7 cellular contexts compared by ENCODE assay signal in genomic region chr7:150110375-150110820, GRCh38.
DNase-seq lines count a peak whose midpoint lies in the region; ATAC-seq, FAIRE-seq and TF ChIP-seq lines count a peak whose summit lies in the region.
"Not testable (repeated sequence)": the region's sequence is repeated elsewhere in the genome, so short reads cannot be mapped to it uniquely, and the experiment has no call there.

No MANE protein-coding gene starts in this region.

- CTCF ChIA-PET in activated CD4-positive, alpha-beta memory T cell treated with anti-CD3 and anti-CD28 coated beads, Interleukin-2, amount 10 ng/mL, durations not matched to agents 7 days and 5 days (lab: Charles Lee), result not testable (repeated sequence)

- H3K9me3 ChIP-seq in RWPE2 (ENCODE audit: severe bottlenecking); kidney (ENCODE audit: control insufficient read depth in 1 of 2, low read length in 2 of 2): not testable (repeated sequence)

- not testable (repeated sequence) for H3K9ac ChIP-seq in kidney (ENCODE audit: low read length in 2 of 2)

- DNase-seq in GM12865 (ENCODE audit: low read depth) (peak; percentile 20), NCI-H1048 (lab: John Stamatoyannopoulos, UW) (peak; percentile 62), RWPE2 (ENCODE audit: low spot score) (peak; percentile 38), kidney (peak; percentile 54)
- peak; percentile 28 for DNase-seq in activated CD4-positive, alpha-beta memory T cell treated with anti-CD3 and anti-CD28 coated beads, Interleukin-2, amount 10 ng/mL, durations not matched to agents 7 days and 5 days
- peak; percentile 1 for DNase-seq in activated naive CD8-positive, alpha-beta T cell treated with anti-CD3 and anti-CD28 coated beads, Interleukin-2, amount 50 U/mL, for 24 hours
- DNase-seq in stimulated activated CD4-positive, alpha-beta T cell treated with anti-CD3 and anti-CD28 coated beads, Interleukin-12 subunit alpha, Interleukin-12 subunit beta, amount 100 ng/mL, for 4 hours, result peak; percentile 3

- not testable (repeated sequence) for H3K27me3 ChIP-seq in RWPE2 (ENCODE audit: insufficient read depth, poor library complexity, severe bottlenecking)

- not testable (repeated sequence) for H3K4me3 ChIP-seq in GM12865 (ENCODE audit: low read depth, low read length); RWPE2 (ENCODE audit: severe bottlenecking); kidney (ENCODE audit: low read length in 2 of 2)

- H3K4me3 Mint-ChIP-seq in activated CD4-positive, alpha-beta memory T cell treated with anti-CD3 and anti-CD28 coated beads, Interleukin-2, amount 10 ng/mL, durations not matched to agents 7 days and 5 days; activated naive CD8-positive, alpha-beta T cell treated with anti-CD3 and anti-CD28 coated beads, Interleukin-2, amount 50 U/mL, for 24 hours: not testable (repeated sequence)

- not testable (repeated sequence) for TF ChIP-seq CTCF in GM12865 (IDR thresholded peaks at IDR 0.05; ENCODE audit: insufficient read depth, low read depth, low read length, missing control alignments); RWPE2 (IDR thresholded peaks at IDR 0.05; ENCODE audit: poor library complexity, severe bottlenecking); kidney (IDR thresholded peaks at IDR 0.05; ENCODE audit: borderline replicate concordance, extremely low read depth, insufficient read depth)

- H3K27ac ChIP-seq in RWPE2 (ENCODE audit: poor library complexity, severe bottlenecking); kidney (ENCODE audit: low read depth in 2 of 2, low read length in 2 of 2): not testable (repeated sequence)

- intact Hi-C loops in kidney (cut with DNase I), result not testable (repeated sequence)

- not testable (repeated sequence) for H3K27me3 Mint-ChIP-seq in activated CD4-positive, alpha-beta memory T cell treated with anti-CD3 and anti-CD28 coated beads, Interleukin-2, amount 10 ng/mL, durations not matched to agents 7 days and 5 days; activated naive CD8-positive, alpha-beta T cell treated with anti-CD3 and anti-CD28 coated beads, Interleukin-2, amount 50 U/mL, for 24 hours

- not testable (repeated sequence) for H3K27ac Mint-ChIP-seq in activated CD4-positive, alpha-beta memory T cell treated with anti-CD3 and anti-CD28 coated beads, Interleukin-2, amount 10 ng/mL, durations not matched to agents 7 days and 5 days; activated naive CD8-positive, alpha-beta T cell treated with anti-CD3 and anti-CD28 coated beads, Interleukin-2, amount 50 U/mL, for 24 hours

- not testable (repeated sequence) for H3K36me3 Mint-ChIP-seq in activated CD4-positive, alpha-beta memory T cell treated with anti-CD3 and anti-CD28 coated beads, Interleukin-2, amount 10 ng/mL, durations not matched to agents 7 days and 5 days (ENCODE audit: low read depth); activated naive CD8-positive, alpha-beta T cell treated with anti-CD3 and anti-CD28 coated beads, Interleukin-2, amount 50 U/mL, for 24 hours (ENCODE audit: low read depth)

- POLR2A ChIA-PET in activated CD4-positive, alpha-beta memory T cell treated with anti-CD3 and anti-CD28 coated beads, Interleukin-2, amount 10 ng/mL, durations not matched to agents 7 days and 5 days (lab: Charles Lee), result not testable (repeated sequence)

- not testable (repeated sequence) for FAIRE-seq in kidney (lab: Jason Lieb, UNC)

- not testable (repeated sequence) for H3K36me3 ChIP-seq in RWPE2 (ENCODE audit: low read depth); kidney (ENCODE audit: control insufficient read depth in 1 of 2, insufficient read depth in 2 of 2, low read length in 2 of 2)

- not testable (repeated sequence) for ATAC-seq in RWPE2 (ENCODE audit: low read depth)
- ATAC-seq in activated naive CD8-positive, alpha-beta T cell treated with anti-CD3 and anti-CD28 coated beads, Interleukin-2, amount 50 U/mL, for 24 hours, result peak; percentile 62

- H3K4me1 Mint-ChIP-seq in activated CD4-positive, alpha-beta memory T cell treated with anti-CD3 and anti-CD28 coated beads, Interleukin-2, amount 10 ng/mL, durations not matched to agents 7 days and 5 days; activated naive CD8-positive, alpha-beta T cell treated with anti-CD3 and anti-CD28 coated beads, Interleukin-2, amount 50 U/mL, for 24 hours: not testable (repeated sequence)

- H3K4me1 ChIP-seq in RWPE2 (ENCODE audit: insufficient read depth, poor library complexity, severe bottlenecking); kidney (ENCODE audit: control insufficient read depth in 1 of 2, insufficient read depth in 1 of 2, low read depth in 1 of 2, low read length in 2 of 2): not testable (repeated sequence)

- not testable (repeated sequence) for H3K9me3 Mint-ChIP-seq in activated CD4-positive, alpha-beta memory T cell treated with anti-CD3 and anti-CD28 coated beads, Interleukin-2, amount 10 ng/mL, durations not matched to agents 7 days and 5 days; activated naive CD8-positive, alpha-beta T cell treated with anti-CD3 and anti-CD28 coated beads, Interleukin-2, amount 50 U/mL, for 24 hours

Comparison
In these comparisons a context has a peak if more than half of its experiments do, and no peak if none do; other contexts are left out.
1. DNase-seq: peak in every context shown above with its lines; median percentile 62 in NCI-H1048; 54 in kidney; 38 in RWPE2; 28 in activated CD4-positive, alpha-beta memory T cell treated with anti-CD3 and anti-CD28 coated beads, Interleukin-2, amount 10 ng/mL, durations not matched to agents 7 days and 5 days; 20 in GM12865; 3 in stimulated activated CD4-positive, alpha-beta T cell treated with anti-CD3 and anti-CD28 coated beads, Interleukin-12 subunit alpha, Interleukin-12 subunit beta, amount 100 ng/mL, for 4 hours; 1 in activated naive CD8-positive, alpha-beta T cell treated with anti-CD3 and anti-CD28 coated beads, Interleukin-2, amount 50 U/mL, for 24 hours.